Comparison of ENCODE assay signal across 1 cellular context in the genomic region with DNA sequence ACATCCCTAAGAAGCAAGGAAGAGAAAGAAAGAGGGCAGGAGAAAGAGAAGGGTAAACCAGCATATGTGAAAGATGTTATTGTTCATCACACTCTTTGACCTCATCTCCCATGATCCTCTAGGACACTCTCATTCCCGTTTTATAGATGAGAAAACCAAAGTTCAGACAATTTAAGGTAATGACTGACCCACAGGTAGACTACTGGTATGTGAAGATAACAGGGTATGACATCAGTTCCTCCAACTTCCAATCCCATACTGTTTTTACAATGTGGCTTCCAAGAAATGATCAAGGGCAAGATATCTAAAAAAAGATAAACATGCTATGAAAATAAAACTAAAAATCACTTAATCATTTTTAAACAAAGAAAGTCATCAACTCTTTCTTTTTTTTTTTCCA.
TF ChIP-seq lines count a peak whose summit lies in the region.

No MANE protein-coding gene starts in this region.

TF ChIP-seq in K562, 482 proteins besides CTCF, POLR2A, EP300 and RAD21 (continued from another document and continues in another):
- TF ChIP-seq, protein P1, sequence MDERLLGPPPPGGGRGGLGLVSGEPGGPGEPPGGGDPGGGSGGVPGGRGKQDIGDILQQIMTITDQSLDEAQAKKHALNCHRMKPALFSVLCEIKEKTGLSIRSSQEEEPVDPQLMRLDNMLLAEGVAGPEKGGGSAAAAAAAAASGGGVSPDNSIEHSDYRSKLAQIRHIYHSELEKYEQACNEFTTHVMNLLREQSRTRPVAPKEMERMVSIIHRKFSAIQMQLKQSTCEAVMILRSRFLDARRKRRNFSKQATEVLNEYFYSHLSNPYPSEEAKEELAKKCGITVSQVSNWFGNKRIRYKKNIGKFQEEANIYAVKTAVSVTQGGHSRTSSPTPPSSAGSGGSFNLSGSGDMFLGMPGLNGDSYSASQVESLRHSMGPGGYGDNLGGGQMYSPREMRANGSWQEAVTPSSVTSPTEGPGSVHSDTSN (CRISPR knock-in tag; IDR thresholded peaks at IDR 0.05; ENCODE audit: low read depth): no peak
- TF ChIP-seq, protein P1 (tag; conservative IDR thresholded peaks at IDR 0.05; ENCODE audit: low read depth): no peak
- TF ChIP-seq KDM4B (IDR thresholded peaks at IDR 0.05; ENCODE audit: borderline replicate concordance in 2 of 2, low read depth in 1 of 2) (no peak), SOX6 (IDR thresholded peaks at IDR 0.05) (peak; percentile 72), MTF1 (CRISPR knock-in tag; IDR thresholded peaks at IDR 0.05; ENCODE audit: borderline replicate concordance) (no peak), ZNF384 (IDR thresholded peaks at IDR 0.05; ENCODE audit: low read depth, low read length) (no peak), MEF2A (IDR thresholded peaks at IDR 0.05; ENCODE audit: control insufficient read depth, low read depth, low read length) (no peak), ZC3H11A (IDR thresholded peaks at IDR 0.05; ENCODE audit: low read depth, low read length) (no peak), CREB1 (IDR thresholded peaks at IDR 0.05) (no peak), CREB1 (CRISPR knock-in tag; IDR thresholded peaks at IDR 0.05) (no peak), ZFPM2 (CRISPR knock-in tag; IDR thresholded peaks at IDR 0.05) (no peak), NRF1 (conservative IDR thresholded peaks at IDR 0.05 in 1 of 2, IDR thresholded peaks at IDR 0.05 in 1 of 2) (no peak), KAT7 (CRISPR knock-in tag; IDR thresholded peaks at IDR 0.05; ENCODE audit: borderline replicate concordance) (no peak), KLF10 (CRISPR knock-in tag; IDR thresholded peaks at IDR 0.05) (no peak), BCL6 (CRISPR knock-in tag; IDR thresholded peaks at IDR 0.05) (no peak), ZNF140 (CRISPR knock-in tag; IDR thresholded peaks at IDR 0.05) (no peak), ARHGAP35 (IDR thresholded peaks at IDR 0.05; ENCODE audit: partially characterized antibody) (no peak), ASH1L (IDR thresholded peaks at IDR 0.05; ENCODE audit: borderline replicate concordance, low read depth, partially characterized antibody) (no peak), BACH1 (tag; IDR thresholded peaks at IDR 0.05) (no peak), HOXB6 (CRISPR knock-in tag; IDR thresholded peaks at IDR 0.05; ENCODE audit: borderline replicate concordance) (no peak), MCM5 (IDR thresholded peaks at IDR 0.05; ENCODE audit: low read depth) (no peak), NCOA2 (IDR thresholded peaks at IDR 0.05; ENCODE audit: partially characterized antibody in 2 of 2) (no peak), GABPB2 (CRISPR knock-in tag; conservative IDR thresholded peaks at IDR 0.05) (no peak), ZFP1 (CRISPR knock-in tag; IDR thresholded peaks at IDR 0.05) (no peak), ZNF146 (CRISPR knock-in tag; IDR thresholded peaks at IDR 0.05; ENCODE audit: unreplicated experiment) (no peak), EP400 (IDR thresholded peaks at IDR 0.05) (no peak), ZNF224 (CRISPR knock-in tag; IDR thresholded peaks at IDR 0.05) (no peak), SIX5 (IDR thresholded peaks at IDR 0.05; ENCODE audit: borderline replicate concordance in 1 of 2, insufficient read depth in 1 of 2, low read depth in 1 of 2, low read length in 2 of 2) (no peak), RBM15 (IDR thresholded peaks at IDR 0.05; ENCODE audit: insufficient read depth, low read length) (no peak), DACH1 (IDR thresholded peaks at IDR 0.05; ENCODE audit: partially characterized antibody) (no peak), NR2C2 (CRISPR knock-in tag; IDR thresholded peaks at IDR 0.05) (no peak), NR2C2 (tag; IDR thresholded peaks at IDR 0.05) (peak; percentile 81), NCOA1 (IDR thresholded peaks at IDR 0.05; ENCODE audit: low read depth) (no peak), ILF3 (IDR thresholded peaks at IDR 0.05; ENCODE audit: borderline replicate concordance) (no peak), LEF1 (IDR thresholded peaks at IDR 0.05) (no peak), ZFP36 (IDR thresholded peaks at IDR 0.05; ENCODE audit: low read depth, low read length, partially characterized antibody) (no peak), ZC3H4 (CRISPR knock-in tag; IDR thresholded peaks at IDR 0.05; ENCODE audit: borderline replicate concordance) (no peak), GABPA (tag; conservative IDR thresholded peaks at IDR 0.05; ENCODE audit: low read depth) (0 out of 2 replicates have a peak, but pooled peaks have one; percentile 4), STAG1 (CRISPR knock-in tag; IDR thresholded peaks at IDR 0.05; ENCODE audit: borderline replicate concordance) (no peak), FOS (IDR thresholded peaks at IDR 0.05; ENCODE audit: extremely low read depth, insufficient read length) (no peak), ETS2 (tag; IDR thresholded peaks at IDR 0.05; ENCODE audit: borderline replicate concordance, poor library complexity, severe bottlenecking) (no peak), CEBPG (CRISPR knock-in tag; IDR thresholded peaks at IDR 0.05) (no peak), CEBPG (tag; conservative IDR thresholded peaks at IDR 0.05 in 1 of 2, IDR thresholded peaks at IDR 0.05 in 1 of 2) (no peak), ZNF253 (CRISPR knock-in tag; conservative IDR thresholded peaks at IDR 0.05) (no peak), ZNF76 (CRISPR knock-in tag; IDR thresholded peaks at IDR 0.05; ENCODE audit: borderline replicate concordance) (0 out of 2 replicates have a peak, but pooled peaks have one; percentile 25), CBFA2T2 (conservative IDR thresholded peaks at IDR 0.05) (no peak), NR2C1 (IDR thresholded peaks at IDR 0.05) (0 out of 2 replicates have a peak, but pooled peaks have one; percentile 44), NR2C1 (tag; IDR thresholded peaks at IDR 0.05) (peak; percentile 87), PRPF4 (IDR thresholded peaks at IDR 0.05; ENCODE audit: insufficient read depth, low read depth, low read length, poor library complexity, severe bottlenecking) (no peak), RBM22 (IDR thresholded peaks at IDR 0.05; ENCODE audit: low read depth, low read length, poor library complexity, severe bottlenecking) (no peak), PHF21A (IDR thresholded peaks at IDR 0.05; ENCODE audit: borderline replicate concordance, low read depth) (no peak), HMG20A (CRISPR knock-in tag; conservative IDR thresholded peaks at IDR 0.05) (no peak), SMARCE1 (IDR thresholded peaks at IDR 0.05) (no peak)
- TF ChIP-seq, protein P2, sequence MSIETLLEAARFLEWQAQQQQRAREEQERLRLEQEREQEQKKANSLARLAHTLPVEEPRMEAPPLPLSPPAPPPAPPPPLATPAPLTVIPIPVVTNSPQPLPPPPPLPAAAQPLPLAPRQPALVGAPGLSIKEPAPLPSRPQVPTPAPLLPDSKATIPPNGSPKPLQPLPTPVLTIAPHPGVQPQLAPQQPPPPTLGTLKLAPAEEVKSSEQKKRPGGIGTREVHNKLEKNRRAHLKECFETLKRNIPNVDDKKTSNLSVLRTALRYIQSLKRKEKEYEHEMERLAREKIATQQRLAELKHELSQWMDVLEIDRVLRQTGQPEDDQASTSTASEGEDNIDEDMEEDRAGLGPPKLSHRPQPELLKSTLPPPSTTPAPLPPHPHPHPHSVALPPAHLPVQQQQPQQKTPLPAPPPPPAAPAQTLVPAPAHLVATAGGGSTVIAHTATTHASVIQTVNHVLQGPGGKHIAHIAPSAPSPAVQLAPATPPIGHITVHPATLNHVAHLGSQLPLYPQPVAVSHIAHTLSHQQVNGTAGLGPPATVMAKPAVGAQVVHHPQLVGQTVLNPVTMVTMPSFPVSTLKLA (conservative IDR thresholded peaks at IDR 0.05): no peak
- TF ChIP-seq, protein P3, sequence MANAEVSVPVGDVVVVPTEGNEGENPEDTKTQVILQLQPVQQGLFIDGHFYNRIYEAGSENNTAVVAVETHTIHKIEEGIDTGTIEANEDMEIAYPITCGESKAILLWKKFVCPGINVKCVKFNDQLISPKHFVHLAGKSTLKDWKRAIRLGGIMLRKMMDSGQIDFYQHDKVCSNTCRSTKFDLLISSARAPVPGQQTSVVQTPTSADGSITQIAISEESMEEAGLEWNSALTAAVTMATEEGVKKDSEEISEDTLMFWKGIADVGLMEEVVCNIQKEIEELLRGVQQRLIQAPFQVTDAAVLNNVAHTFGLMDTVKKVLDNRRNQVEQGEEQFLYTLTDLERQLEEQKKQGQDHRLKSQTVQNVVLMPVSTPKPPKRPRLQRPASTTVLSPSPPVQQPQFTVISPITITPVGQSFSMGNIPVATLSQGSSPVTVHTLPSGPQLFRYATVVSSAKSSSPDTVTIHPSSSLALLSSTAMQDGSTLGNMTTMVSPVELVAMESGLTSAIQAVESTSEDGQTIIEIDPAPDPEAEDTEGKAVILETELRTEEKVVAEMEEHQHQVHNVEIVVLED (CRISPR knock-in tag; IDR thresholded peaks at IDR 0.05): 0 out of 2 replicates have a peak, but pooled peaks have one; percentile 22
- TF ChIP-seq, protein P4, sequence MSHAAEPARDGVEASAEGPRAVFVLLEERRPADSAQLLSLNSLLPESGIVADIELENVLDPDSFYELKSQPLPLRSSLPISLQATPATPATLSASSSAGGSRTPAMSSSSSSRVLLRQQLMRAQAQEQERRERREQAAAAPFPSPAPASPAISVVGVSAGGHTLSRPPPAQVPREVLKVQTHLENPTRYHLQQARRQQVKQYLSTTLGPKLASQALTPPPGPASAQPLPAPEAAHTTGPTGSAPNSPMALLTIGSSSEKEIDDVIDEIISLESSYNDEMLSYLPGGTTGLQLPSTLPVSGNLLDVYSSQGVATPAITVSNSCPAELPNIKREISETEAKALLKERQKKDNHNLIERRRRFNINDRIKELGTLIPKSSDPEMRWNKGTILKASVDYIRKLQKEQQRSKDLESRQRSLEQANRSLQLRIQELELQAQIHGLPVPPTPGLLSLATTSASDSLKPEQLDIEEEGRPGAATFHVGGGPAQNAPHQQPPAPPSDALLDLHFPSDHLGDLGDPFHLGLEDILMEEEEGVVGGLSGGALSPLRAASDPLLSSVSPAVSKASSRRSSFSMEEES (CRISPR knock-in tag; IDR thresholded peaks at IDR 0.05): 0 out of 2 replicates have a peak, but pooled peaks have one; percentile 1
- TF ChIP-seq, protein P5, sequence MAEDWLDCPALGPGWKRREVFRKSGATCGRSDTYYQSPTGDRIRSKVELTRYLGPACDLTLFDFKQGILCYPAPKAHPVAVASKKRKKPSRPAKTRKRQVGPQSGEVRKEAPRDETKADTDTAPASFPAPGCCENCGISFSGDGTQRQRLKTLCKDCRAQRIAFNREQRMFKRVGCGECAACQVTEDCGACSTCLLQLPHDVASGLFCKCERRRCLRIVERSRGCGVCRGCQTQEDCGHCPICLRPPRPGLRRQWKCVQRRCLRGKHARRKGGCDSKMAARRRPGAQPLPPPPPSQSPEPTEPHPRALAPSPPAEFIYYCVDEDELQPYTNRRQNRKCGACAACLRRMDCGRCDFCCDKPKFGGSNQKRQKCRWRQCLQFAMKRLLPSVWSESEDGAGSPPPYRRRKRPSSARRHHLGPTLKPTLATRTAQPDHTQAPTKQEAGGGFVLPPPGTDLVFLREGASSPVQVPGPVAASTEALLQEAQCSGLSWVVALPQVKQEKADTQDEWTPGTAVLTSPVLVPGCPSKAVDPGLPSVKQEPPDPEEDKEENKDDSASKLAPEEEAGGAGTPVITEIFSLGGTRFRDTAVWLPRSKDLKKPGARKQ (CRISPR knock-in tag; IDR thresholded peaks at IDR 0.05): no peak
- TF ChIP-seq, protein P6, sequence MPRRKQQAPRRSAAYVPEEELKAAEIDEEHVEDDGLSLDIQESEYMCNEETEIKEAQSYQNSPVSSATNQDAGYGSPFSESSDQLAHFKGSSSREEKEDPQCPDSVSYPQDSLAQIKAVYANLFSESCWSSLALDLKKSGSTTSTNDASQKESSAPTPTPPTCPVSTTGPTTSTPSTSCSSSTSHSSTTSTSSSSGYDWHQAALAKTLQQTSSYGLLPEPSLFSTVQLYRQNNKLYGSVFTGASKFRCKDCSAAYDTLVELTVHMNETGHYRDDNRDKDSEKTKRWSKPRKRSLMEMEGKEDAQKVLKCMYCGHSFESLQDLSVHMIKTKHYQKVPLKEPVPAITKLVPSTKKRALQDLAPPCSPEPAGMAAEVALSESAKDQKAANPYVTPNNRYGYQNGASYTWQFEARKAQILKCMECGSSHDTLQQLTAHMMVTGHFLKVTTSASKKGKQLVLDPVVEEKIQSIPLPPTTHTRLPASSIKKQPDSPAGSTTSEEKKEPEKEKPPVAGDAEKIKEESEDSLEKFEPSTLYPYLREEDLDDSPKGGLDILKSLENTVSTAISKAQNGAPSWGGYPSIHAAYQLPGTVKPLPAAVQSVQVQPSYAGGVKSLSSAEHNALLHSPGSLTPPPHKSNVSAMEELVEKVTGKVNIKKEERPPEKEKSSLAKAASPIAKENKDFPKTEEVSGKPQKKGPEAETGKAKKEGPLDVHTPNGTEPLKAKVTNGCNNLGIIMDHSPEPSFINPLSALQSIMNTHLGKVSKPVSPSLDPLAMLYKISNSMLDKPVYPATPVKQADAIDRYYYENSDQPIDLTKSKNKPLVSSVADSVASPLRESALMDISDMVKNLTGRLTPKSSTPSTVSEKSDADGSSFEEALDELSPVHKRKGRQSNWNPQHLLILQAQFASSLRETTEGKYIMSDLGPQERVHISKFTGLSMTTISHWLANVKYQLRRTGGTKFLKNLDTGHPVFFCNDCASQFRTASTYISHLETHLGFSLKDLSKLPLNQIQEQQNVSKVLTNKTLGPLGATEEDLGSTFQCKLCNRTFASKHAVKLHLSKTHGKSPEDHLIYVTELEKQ (CRISPR knock-in tag; IDR thresholded peaks at IDR 0.05): 0 out of 2 replicates have a peak, but pooled peaks have one; percentile 18
- TF ChIP-seq, protein P7, sequence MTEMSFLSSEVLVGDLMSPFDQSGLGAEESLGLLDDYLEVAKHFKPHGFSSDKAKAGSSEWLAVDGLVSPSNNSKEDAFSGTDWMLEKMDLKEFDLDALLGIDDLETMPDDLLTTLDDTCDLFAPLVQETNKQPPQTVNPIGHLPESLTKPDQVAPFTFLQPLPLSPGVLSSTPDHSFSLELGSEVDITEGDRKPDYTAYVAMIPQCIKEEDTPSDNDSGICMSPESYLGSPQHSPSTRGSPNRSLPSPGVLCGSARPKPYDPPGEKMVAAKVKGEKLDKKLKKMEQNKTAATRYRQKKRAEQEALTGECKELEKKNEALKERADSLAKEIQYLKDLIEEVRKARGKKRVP (CRISPR knock-in tag; IDR thresholded peaks at IDR 0.05): 0 out of 2 replicates have a peak, but pooled peaks have one; percentile 37
- TF ChIP-seq, protein P8, sequence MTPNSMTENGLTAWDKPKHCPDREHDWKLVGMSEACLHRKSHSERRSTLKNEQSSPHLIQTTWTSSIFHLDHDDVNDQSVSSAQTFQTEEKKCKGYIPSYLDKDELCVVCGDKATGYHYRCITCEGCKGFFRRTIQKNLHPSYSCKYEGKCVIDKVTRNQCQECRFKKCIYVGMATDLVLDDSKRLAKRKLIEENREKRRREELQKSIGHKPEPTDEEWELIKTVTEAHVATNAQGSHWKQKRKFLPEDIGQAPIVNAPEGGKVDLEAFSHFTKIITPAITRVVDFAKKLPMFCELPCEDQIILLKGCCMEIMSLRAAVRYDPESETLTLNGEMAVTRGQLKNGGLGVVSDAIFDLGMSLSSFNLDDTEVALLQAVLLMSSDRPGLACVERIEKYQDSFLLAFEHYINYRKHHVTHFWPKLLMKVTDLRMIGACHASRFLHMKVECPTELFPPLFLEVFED (CRISPR knock-in tag; conservative IDR thresholded peaks at IDR 0.05): no peak
